Comparison of ENCODE assay signal across 13 cellular contexts in genomic region chr13:51689597-51689996, GRCh38.
DNase-seq lines count a peak whose midpoint lies in the region; ATAC-seq and TF ChIP-seq lines count a peak whose summit lies in the region.
"Had no signal": no experiment of that assay in that cellular context is flagged by ENCODE, and none has a peak within 500 bp of the region (broad histone marks: within the 10 kb centered on the region; RNA-seq: fewer than 3 reads in every experiment).

No MANE protein-coding gene starts in this region.

- TF ChIP-seq CTCF in IMR-90 (conservative IDR thresholded peaks at IDR 0.05; ENCODE audit: low read depth, low read length) (no peak), endodermal cell (conservative IDR thresholded peaks at IDR 0.05) (no peak)

- no peak overlapping the region for H3K4ac ChIP-seq in IMR-90 (ENCODE audit: low read depth, low read length)

- DNase-seq in IMR-90, result no peak
- no peak for DNase-seq in endodermal cell
- DNase-seq in pons (ENCODE audit: low spot score), result peak; percentile 88
- DNase-seq in occipital lobe (lab: John Stamatoyannopoulos, UW), result no peak
- no peak for DNase-seq in activated CD4-positive, alpha-beta memory T cell treated with anti-CD3 and anti-CD28 coated beads, Interleukin-2, amount 10 ng/mL, durations not matched to agents 7 days and 5 days
- no peak for DNase-seq in activated naive CD4-positive, alpha-beta T cell treated with Interleukin-2 at 50 U/mL for 16 hours
- DNase-seq in NCI-H2196 treated with DMSO at 0.1 percent for 48 hours (lab: John Stamatoyannopoulos, UW; ENCODE audit: unreplicated experiment), result no peak
- DNase-seq: activated CD4-positive, alpha-beta T cell treated with anti-CD3 and anti-CD28 coated beads, Interleukin-2, amount 50 U/mL, for 1 hour; DND-41; KBM-7; mesenchymal stem cell; uterus had no signal

- no peak overlapping the region for H3K27ac ChIP-seq in IMR-90 (ENCODE audit: insufficient read depth, low read length)
- no peak overlapping the region for H3K27ac ChIP-seq in endodermal cell (ENCODE audit: low read depth, low read length)
- H3K27ac ChIP-seq: uterus had no signal

- no peak overlapping the region for H4K5ac ChIP-seq in IMR-90 (ENCODE audit: low read depth, low read length)

- no peak overlapping the region for H3K18ac ChIP-seq in IMR-90 (ENCODE audit: low read depth, low read length)

- POLR2A ChIA-PET in IMR-90 (lab: Charles Lee; ENCODE audit: unreplicated experiment), result no interaction called here
- POLR2A ChIA-PET in activated CD4-positive, alpha-beta memory T cell treated with anti-CD3 and anti-CD28 coated beads, Interleukin-2, amount 10 ng/mL, durations not matched to agents 7 days and 5 days (lab: Charles Lee), result interaction anchor here (0.6 kb wide), 1 partner anchor 40 kb away, joined by 3 read pairs; no protein-coding TSS in a partner anchor

- no peak overlapping the region for H3K4me3 Mint-ChIP-seq in endodermal cell
- H3K4me3 Mint-ChIP-seq in activated CD4-positive, alpha-beta memory T cell treated with anti-CD3 and anti-CD28 coated beads, Interleukin-2, amount 10 ng/mL, durations not matched to agents 7 days and 5 days, result no peak overlapping the region

- no peak for TF ChIP-seq RAD21 in IMR-90 (IDR thresholded peaks at IDR 0.05; ENCODE audit: low read length)

- no peak overlapping the region for H3K4me2 ChIP-seq in IMR-90 (ENCODE audit: low read depth, low read length)

- H3K27ac Mint-ChIP-seq in endodermal cell, result peak overlapping the region; percentile 42
- H3K27ac Mint-ChIP-seq in activated CD4-positive, alpha-beta memory T cell treated with anti-CD3 and anti-CD28 coated beads, Interleukin-2, amount 10 ng/mL, durations not matched to agents 7 days and 5 days, result no peak overlapping the region

- H3K36me3 ChIP-seq in IMR-90 (ENCODE audit: control insufficient read depth, insufficient read depth, low read length) (no peaks in the 10 kb centered on the region), endodermal cell (ENCODE audit: control insufficient read depth, insufficient read depth, low read length) (no peaks in the 10 kb centered on the region)
- H3K36me3 ChIP-seq: uterus had no signal

- H3K23ac ChIP-seq in IMR-90 (ENCODE audit: low read depth, low read length), result no peak overlapping the region

- H3K9me3 ChIP-seq in IMR-90 (ENCODE audit: control insufficient read depth, insufficient read depth, low read length) (no peaks in the 10 kb centered on the region), endodermal cell (ENCODE audit: control insufficient read depth, low read length) (no peaks in the 10 kb centered on the region)
- H3K9me3 ChIP-seq: uterus had no signal

- H2AFZ ChIP-seq in IMR-90 (replicated peaks; ENCODE audit: low read length, poor library complexity), result no peak overlapping the region

- H2AK9ac ChIP-seq in IMR-90 (replicated peaks; ENCODE audit: low read depth, low read length, poor library complexity), result no peak overlapping the region

- peaks cover 31 to 38% of the 10 kb centered on the region in 2 experiments for H3K79me1 ChIP-seq in IMR-90 (ENCODE audit: low read depth in 1 of 2, low read length in 2 of 2)

- peak overlapping the region; percentile 37; the same call in 1 of the 2 replicates for H3K14ac ChIP-seq in IMR-90 (replicated peaks; ENCODE audit: low read depth, low read length)

- H4K20me1 ChIP-seq in IMR-90 (ENCODE audit: insufficient read depth, low read length), result no peaks in the 10 kb centered on the region

- H3K9me1 ChIP-seq in IMR-90 (ENCODE audit: insufficient read depth, low read length), result 0 out of 2 replicates have a peak, but pooled peaks cover 4% of the 10 kb centered on the region

- no peak overlapping the region for H3K4me3 ChIP-seq in IMR-90 (ENCODE audit: insufficient read depth, low read depth, low read length)
- peak overlapping the region; percentile 48 for H3K4me3 ChIP-seq in endodermal cell (ENCODE audit: low read length)
- H3K4me3 ChIP-seq: uterus had no signal

- no peak overlapping the region for H4K91ac ChIP-seq in IMR-90 (ENCODE audit: insufficient read depth, low read depth, low read length)

- no CpG with 5 or more reads among the region's 2 CpGs for WGBS in IMR-90 (ENCODE audit: extremely low coverage in 2 of 2, insufficient read length in 1 of 2), 2 experiments
- 23 to 50% methylated on average over 1 to 2 of the region's 2 CpGs for WGBS in endodermal cell (ENCODE audit: insufficient coverage in 1 of 2, insufficient read length in 1 of 2), 2 experiments

- in situ Hi-C loops in IMR-90 (cut with MboI; ENCODE audit: low sequenced_read_pairs), result no loop called here

- no peak for TF ChIP-seq POLR2A in IMR-90 (IDR thresholded peaks at IDR 0.05; ENCODE audit: low read depth, low read length)

- dilution Hi-C loops in IMR-90 (cut with HindIII; ENCODE audit: low sequenced_read_pairs, unreplicated experiment), result no loop called here

- H3K27me3 Mint-ChIP-seq in endodermal cell (ENCODE audit: insufficient read depth), result no peaks in the 10 kb centered on the region
- no peaks in the 10 kb centered on the region for H3K27me3 Mint-ChIP-seq in activated CD4-positive, alpha-beta memory T cell treated with anti-CD3 and anti-CD28 coated beads, Interleukin-2, amount 10 ng/mL, durations not matched to agents 7 days and 5 days

- no peak overlapping the region for H2BK120ac ChIP-seq in IMR-90 (ENCODE audit: low read depth, low read length)

- H4K8ac ChIP-seq in IMR-90 (ENCODE audit: low read depth in 2 of 2, low read length in 2 of 2), result no peak overlapping the region

- intact Hi-C loops in IMR-90 (cut with micrococcal nuclease), result no loop called here

- no peak overlapping the region for H3K9ac ChIP-seq in IMR-90 (ENCODE audit: low read depth, low read length)
- no peak overlapping the region for H3K9ac ChIP-seq in endodermal cell (ENCODE audit: extremely low read depth, low read length, poor library complexity, severe bottlenecking)

- H2AK5ac ChIP-seq in IMR-90 (ENCODE audit: low read depth, low read length), result no peak overlapping the region

- no peak overlapping the region for H2BK20ac ChIP-seq in IMR-90 (ENCODE audit: low read depth, low read length)

- H3K4me1 ChIP-seq in IMR-90 (ENCODE audit: control insufficient read depth, insufficient read depth, low read length) (no peaks in the 10 kb centered on the region), endodermal cell (ENCODE audit: control insufficient read depth, insufficient read depth, low read length) (peaks cover 9% of the 10 kb centered on the region)
- H3K4me1 ChIP-seq: uterus had no signal

- no TSS peak for BruUV-seq in IMR-90 (replicated peaks; lab: Mats Ljungman, UMichigan)

- ATAC-seq in GM18868 (IDR thresholded peaks at IDR 0.05; ENCODE audit: unreplicated experiment), result peak; percentile 61
- no peak for ATAC-seq in IMR-90 (ENCODE audit: low read depth)

- no peaks in the 10 kb centered on the region for H3K27me3 ChIP-seq in IMR-90 (ENCODE audit: control insufficient read depth, insufficient read depth, low read length)
- no peaks in the 10 kb centered on the region for H3K27me3 ChIP-seq in endodermal cell (ENCODE audit: control insufficient read depth, insufficient read depth, low read length, poor library complexity, severe bottlenecking)
- H3K27me3 ChIP-seq: uterus had no signal

- peaks cover 11% of the 10 kb centered on the region for H3K9me3 Mint-ChIP-seq in endodermal cell
- no peaks in the 10 kb centered on the region for H3K9me3 Mint-ChIP-seq in activated CD4-positive, alpha-beta memory T cell treated with anti-CD3 and anti-CD28 coated beads, Interleukin-2, amount 10 ng/mL, durations not matched to agents 7 days and 5 days

- CTCF ChIA-PET in IMR-90 (lab: Yijun Ruan, JAX), result no interaction called here
- CTCF ChIA-PET in activated CD4-positive, alpha-beta memory T cell treated with anti-CD3 and anti-CD28 coated beads, Interleukin-2, amount 10 ng/mL, durations not matched to agents 7 days and 5 days (lab: Charles Lee), result no interaction called here

- peaks cover 2% of the 10 kb centered on the region for H3K36me3 Mint-ChIP-seq in endodermal cell (ENCODE audit: low read depth)
- H3K36me3 Mint-ChIP-seq in activated CD4-positive, alpha-beta memory T cell treated with anti-CD3 and anti-CD28 coated beads, Interleukin-2, amount 10 ng/mL, durations not matched to agents 7 days and 5 days (ENCODE audit: low read depth), result peaks cover 4% of the 10 kb centered on the region

- no peak overlapping the region for H2BK5ac ChIP-seq in IMR-90 (ENCODE audit: low read depth, low read length, poor library complexity, severe bottlenecking)

- no peak overlapping the region for H2BK15ac ChIP-seq in IMR-90 (ENCODE audit: low read depth, low read length)

- H3K56ac ChIP-seq in IMR-90 (ENCODE audit: extremely low read depth, insufficient read depth, low read length), result no peak overlapping the region

- H3K4me1 Mint-ChIP-seq in endodermal cell, result peaks cover 29% of the 10 kb centered on the region
- peaks cover 6% of the 10 kb centered on the region for H3K4me1 Mint-ChIP-seq in activated CD4-positive, alpha-beta memory T cell treated with anti-CD3 and anti-CD28 coated beads, Interleukin-2, amount 10 ng/mL, durations not matched to agents 7 days and 5 days

TF ChIP-seq in IMR-90, 13 proteins besides CTCF, POLR2A, EP300 and RAD21:
- no peak for TF ChIP-seq MAFK (IDR thresholded peaks at IDR 0.05; ENCODE audit: low read depth, low read length)
- no peak for TF ChIP-seq CEBPB (IDR thresholded peaks at IDR 0.05; ENCODE audit: low read depth, low read length)
- no peak for TF ChIP-seq RCOR1 (IDR thresholded peaks at IDR 0.05; ENCODE audit: insufficient replicate concordance, low read length)
- TF ChIP-seq CHD1 (IDR thresholded peaks at IDR 0.05; ENCODE audit: low read depth, low read length), result no peak
